35 cellular contexts compared by ENCODE assay signal in genomic region chrY:8305021-8305420, GRCh38.
"Had no signal": no experiment of that assay in that cellular context is flagged by ENCODE, and none has a peak within 500 bp of the region (broad histone marks: within the 10 kb centered on the region; RNA-seq: fewer than 3 reads in every experiment).

No MANE protein-coding gene starts in this region.

- ATAC-seq: activated CD4-positive, CD25-positive, alpha-beta regulatory T cell treated with anti-CD3 and anti-CD28 coated beads, Interleukin-2, amount 50 U/mL, for 24 hours; activated CD8-positive, alpha-beta memory T cell treated with anti-CD3 and anti-CD28 coated beads, Interleukin-2, amount 10 ng/mL, durations not matched to agents 7 days and 5 days; activated CD8-positive, alpha-beta T cell treated with anti-CD3 and anti-CD28 coated beads, Interleukin-2, amount 10 ng/mL, durations not matched to agents 7 days and 5 days; activated naive CD8-positive, alpha-beta T cell treated with anti-CD3 and anti-CD28 coated beads, Interleukin-2, amount 50 U/mL, for 24 hours; body of pancreas; effector memory CD8-positive, alpha-beta T cell; gastroesophageal sphincter; T-helper 17 cell had no signal

- H3K36me3 Mint-ChIP-seq: activated CD8-positive, alpha-beta memory T cell treated with anti-CD3 and anti-CD28 coated beads, Interleukin-2, amount 10 ng/mL, durations not matched to agents 7 days and 5 days; activated naive CD4-positive, alpha-beta T cell treated with anti-CD3 and anti-CD28 coated beads, Interleukin-2, amount 50 U/mL, for 24 hours; activated naive CD8-positive, alpha-beta T cell treated with anti-CD3 and anti-CD28 coated beads for 36 hours had no signal

- H3K27ac ChIP-seq: adrenal gland, body of pancreas, esophagus muscularis mucosa, gastroesophageal sphincter, WERI-Rb-1 had no signal

- H3K4me1 Mint-ChIP-seq: activated B cell treated with CpG ODN at 0.5 μM for 24 hours; activated CD8-positive, alpha-beta memory T cell treated with anti-CD3 and anti-CD28 coated beads, Interleukin-2, amount 10 ng/mL, durations not matched to agents 7 days and 5 days; activated naive CD4-positive, alpha-beta T cell treated with anti-CD3 and anti-CD28 coated beads, Interleukin-2, amount 50 U/mL, for 24 hours; activated naive CD8-positive, alpha-beta T cell treated with anti-CD3 and anti-CD28 coated beads for 36 hours; activated naive CD8-positive, alpha-beta T cell treated with anti-CD3 and anti-CD28 coated beads, Interleukin-2, amount 50 U/mL, for 24 hours; T-helper 17 cell had no signal

- H3K27me3 ChIP-seq: adrenal gland, body of pancreas, esophagus muscularis mucosa, gastroesophageal sphincter had no signal

- DNase-seq: activated B cell treated with CpG ODN at 0.5 μM for 24 hours; activated CD4-positive, alpha-beta T cell treated with anti-CD3 and anti-CD28 coated beads for 48 hours; activated CD4-positive, alpha-beta T cell treated with anti-CD3 and anti-CD28 coated beads, Interleukin-2, amount 50 U/mL, for 1 hour; activated CD4-positive, alpha-beta T cell treated with anti-CD3 and anti-CD28 coated beads, Interleukin-2, amount 50 U/mL, for 48 hours; activated CD8-positive, alpha-beta memory T cell treated with anti-CD3 and anti-CD28 coated beads, Interleukin-2, amount 10 ng/mL, durations not matched to agents 7 days and 5 days; activated CD8-positive, alpha-beta memory T cell treated with anti-CD3 and anti-CD28 coated beads, Interleukin-2, amount 50 U/mL, for 4 hours; activated CD8-positive, alpha-beta T cell treated with anti-CD3 and anti-CD28 coated beads, Interleukin-2, amount 10 ng/mL, durations not matched to agents 7 days and 5 days; activated effector memory CD4-positive, alpha-beta T cell treated with anti-CD3 and anti-CD28 coated beads, Interleukin-2, amount 50 U/mL, for 16 hours; activated naive CD4-positive, alpha-beta T cell treated with anti-CD3 and anti-CD28 coated beads for 36 hours; activated naive CD8-positive, alpha-beta T cell treated with anti-CD3 and anti-CD28 coated beads for 36 hours; activated naive CD8-positive, alpha-beta T cell treated with anti-CD3 and anti-CD28 coated beads, Interleukin-2, amount 50 U/mL, for 24 hours; activated T-cell treated with anti-CD3 and anti-CD28 coated beads, Interleukin-2, amount 50 U/mL, for 1 hour; activated T-cell treated with anti-CD3 and anti-CD28 coated beads, Interleukin-2, amount 50 U/mL, for 48 hours; adrenal gland; amygdala; aorta; body of pancreas; caudate nucleus; cortex of kidney; dermis blood vessel endothelial cell; effector CD4-positive, alpha-beta T cell; effector memory CD8-positive, alpha-beta T cell; erythroblast; foreskin melanocyte; T-helper 1 cell; T-helper 17 cell; T1000; WERI-Rb-1 had no signal

- H3K4me3 ChIP-seq: adrenal gland, body of pancreas, esophagus muscularis mucosa, gastroesophageal sphincter had no signal

- H3K27me3 Mint-ChIP-seq: activated B cell treated with CpG ODN at 0.5 μM for 24 hours; activated CD8-positive, alpha-beta memory T cell treated with anti-CD3 and anti-CD28 coated beads, Interleukin-2, amount 10 ng/mL, durations not matched to agents 7 days and 5 days; activated naive CD4-positive, alpha-beta T cell treated with anti-CD3 and anti-CD28 coated beads, Interleukin-2, amount 50 U/mL, for 24 hours; activated naive CD8-positive, alpha-beta T cell treated with anti-CD3 and anti-CD28 coated beads for 36 hours; activated naive CD8-positive, alpha-beta T cell treated with anti-CD3 and anti-CD28 coated beads, Interleukin-2, amount 50 U/mL, for 24 hours; effector memory CD8-positive, alpha-beta T cell; T-helper 17 cell had no signal

- H3K4me1 ChIP-seq: adrenal gland, body of pancreas, esophagus muscularis mucosa, gastroesophageal sphincter had no signal

- H3K36me3 ChIP-seq: adrenal gland, esophagus muscularis mucosa, gastroesophageal sphincter, WERI-Rb-1 had no signal

- H3K27ac Mint-ChIP-seq: activated B cell treated with CpG ODN at 0.5 μM for 24 hours; activated CD8-positive, alpha-beta memory T cell treated with anti-CD3 and anti-CD28 coated beads, Interleukin-2, amount 10 ng/mL, durations not matched to agents 7 days and 5 days; activated CD8-positive, alpha-beta T cell treated with anti-CD3 and anti-CD28 coated beads, Interleukin-2, amount 10 ng/mL, durations not matched to agents 7 days and 5 days; activated naive CD4-positive, alpha-beta T cell treated with anti-CD3 and anti-CD28 coated beads for 36 hours; activated naive CD4-positive, alpha-beta T cell treated with anti-CD3 and anti-CD28 coated beads, Interleukin-2, amount 50 U/mL, for 24 hours; activated naive CD8-positive, alpha-beta T cell treated with anti-CD3 and anti-CD28 coated beads for 36 hours; activated naive CD8-positive, alpha-beta T cell treated with anti-CD3 and anti-CD28 coated beads, Interleukin-2, amount 50 U/mL, for 24 hours; activated T-helper 1 cell treated with anti-CD3 and anti-CD28 coated beads, Interleukin-12 subunit alpha, Interleukin-12 subunit beta, Interleukin-2, Interleukin-4 antibody, amounts not matched to agents 30 ng/mL and 10 ng/mL and 1 ng/mL, durations not matched to agents 14 hours and 24 hours and 36 hours; activated T-helper 2 cell treated with anti-CD3 and anti-CD28 coated beads, Interferon-gamma antibody, Interleukin-2, Interleukin-4, amounts not matched to agents 10 μg/mL and 5 μg/mL and 100 μg/mL, durations not matched to agents 14 hours and 24 hours and 36 hours; effector memory CD8-positive, alpha-beta T cell; T-helper 17 cell; T-helper 2 cell treated with Interferon-gamma antibody and Interleukin-4, amounts not matched to agents 5 μg/mL and 100 μg/mL, for 36 hours had no signal

- H3K9me3 Mint-ChIP-seq: activated B cell treated with CpG ODN at 0.5 μM for 24 hours; activated naive CD4-positive, alpha-beta T cell treated with anti-CD3 and anti-CD28 coated beads, Interleukin-2, amount 50 U/mL, for 24 hours; activated naive CD8-positive, alpha-beta T cell treated with anti-CD3 and anti-CD28 coated beads, Interleukin-2, amount 50 U/mL, for 24 hours; activated T-helper 1 cell treated with anti-CD3 and anti-CD28 coated beads, Interleukin-12 subunit alpha, Interleukin-12 subunit beta, Interleukin-2, Interleukin-4 antibody, amounts not matched to agents 30 ng/mL and 10 ng/mL and 1 ng/mL, durations not matched to agents 14 hours and 24 hours and 36 hours; activated T-helper 2 cell treated with anti-CD3 and anti-CD28 coated beads, Interferon-gamma antibody, Interleukin-2, Interleukin-4, amounts not matched to agents 10 μg/mL and 5 μg/mL and 100 μg/mL, durations not matched to agents 14 hours and 24 hours and 36 hours; T-helper 2 cell treated with Interferon-gamma antibody and Interleukin-4, amounts not matched to agents 5 μg/mL and 100 μg/mL, for 36 hours had no signal

- H3K4me3 Mint-ChIP-seq: activated B cell treated with CpG ODN at 0.5 μM for 24 hours; activated CD8-positive, alpha-beta memory T cell treated with anti-CD3 and anti-CD28 coated beads, Interleukin-2, amount 10 ng/mL, durations not matched to agents 7 days and 5 days; activated CD8-positive, alpha-beta T cell treated with anti-CD3 and anti-CD28 coated beads, Interleukin-2, amount 10 ng/mL, durations not matched to agents 7 days and 5 days; activated naive CD4-positive, alpha-beta T cell treated with anti-CD3 and anti-CD28 coated beads for 36 hours; activated naive CD4-positive, alpha-beta T cell treated with anti-CD3 and anti-CD28 coated beads, Interleukin-2, amount 50 U/mL, for 24 hours; activated naive CD8-positive, alpha-beta T cell treated with anti-CD3 and anti-CD28 coated beads for 36 hours; activated naive CD8-positive, alpha-beta T cell treated with anti-CD3 and anti-CD28 coated beads, Interleukin-2, amount 50 U/mL, for 24 hours; activated T-helper 1 cell treated with anti-CD3 and anti-CD28 coated beads, Interleukin-12 subunit alpha, Interleukin-12 subunit beta, Interleukin-2, Interleukin-4 antibody, amounts not matched to agents 30 ng/mL and 10 ng/mL and 1 ng/mL, durations not matched to agents 14 hours and 24 hours and 36 hours; effector memory CD8-positive, alpha-beta T cell; T-helper 17 cell; T-helper 2 cell treated with Interferon-gamma antibody and Interleukin-4, amounts not matched to agents 5 μg/mL and 100 μg/mL, for 36 hours had no signal
